In genomic region chr11:1763336-1763795, GRCh38 we compare ENCODE assay signal across 8 cellular contexts. TPM values are rescaled to one million over a fixed set of nuclear protein-coding genes. Genes with fewer than 3 reads are reported as not detected.
DNase-seq lines count a peak whose midpoint lies in the region; ATAC-seq and TF ChIP-seq lines count a peak whose summit lies in the region.

No MANE protein-coding gene starts in this region.

- H3K4me1 Mint-ChIP-seq in effector memory CD8-positive, alpha-beta T cell (ENCODE audit: low read depth in 2 of 2), result peaks cover 23 to 37% of the 10 kb centered on the region in 2 donors
- H3K4me1 Mint-ChIP-seq in neural progenitor cell, result peaks cover 7% of the 10 kb centered on the region

- peaks cover 19% of the 10 kb centered on the region for H3K36me3 Mint-ChIP-seq in effector memory CD8-positive, alpha-beta T cell (ENCODE audit: insufficient read depth)
- no peaks in the 10 kb centered on the region for H3K36me3 Mint-ChIP-seq in neural progenitor cell

- POLR2A ChIA-PET in AG04449 (lab: Yijun Ruan, JAX), result interaction anchor here (0.6 to 1.0 kb wide), 3 partner anchors 14 to 69 kb away, joined by 3 read pairs; no protein-coding TSS in a partner anchor

- DNase-seq in AG04449 (ENCODE audit: low read depth, low spot score) (no peak), MM.1S (peak; percentile 8), neural progenitor cell (ENCODE audit: low spot score) (no peak), H4 (ENCODE audit: low spot score) (no peak), nucleus accumbens (lab: John Stamatoyannopoulos, UW) (no peak)
- peak in 2 of 3 experiments; percentile 10 to 25 for DNase-seq in effector memory CD8-positive, alpha-beta T cell

- H3K79me2 ChIP-seq in MM.1S (ENCODE audit: low read length) (peaks cover 18% of the 10 kb centered on the region), neural progenitor cell (ENCODE audit: low read depth) (peaks cover 13% of the 10 kb centered on the region)

- H3F3A ChIP-seq in MM.1S (ENCODE audit: insufficient read depth, low read length) (no peaks in the 10 kb centered on the region), neural progenitor cell (ENCODE audit: low read depth) (no peaks in the 10 kb centered on the region)

- 0 out of 2 replicates have a peak, but pooled peaks cover 5% of the 10 kb centered on the region for H3K4me1 ChIP-seq in MM.1S (ENCODE audit: low read length)
- no peaks in the 10 kb centered on the region for H3K4me1 ChIP-seq in neural progenitor cell

- CTCF ChIA-PET in AG04449 (lab: Yijun Ruan, JAX), result interaction anchor here (1.8 kb wide), 1 partner anchor 69 kb away, joined by 8 read pairs; no protein-coding TSS in a partner anchor

- H3K27ac Mint-ChIP-seq in effector memory CD8-positive, alpha-beta T cell, result peak overlapping the region in 1 of 2 donors; percentile 78
- H3K27ac Mint-ChIP-seq in neural progenitor cell, result no peak overlapping the region

- peak overlapping the region; percentile 77 to 87 for H3K4me3 Mint-ChIP-seq in effector memory CD8-positive, alpha-beta T cell
- peak overlapping the region; percentile 82 for H3K4me3 Mint-ChIP-seq in neural progenitor cell

- H3K4me2 ChIP-seq in MM.1S (ENCODE audit: low read depth, low read length) (peak overlapping the region; percentile 96), neural progenitor cell (peak overlapping the region; percentile 100)

- no peak overlapping the region; the same call in 1 of the 2 replicates for H3K27ac ChIP-seq in MM.1S (ENCODE audit: low read length)
- no peak overlapping the region for H3K27ac ChIP-seq in neural progenitor cell

- TF ChIP-seq CTCF in AG04449 (IDR thresholded peaks at IDR 0.05; ENCODE audit: insufficient read depth, low read length, missing control alignments) (no peak), MM.1S (IDR thresholded peaks at IDR 0.05; ENCODE audit: low read length) (no peak), neural progenitor cell (IDR thresholded peaks at IDR 0.05) (no peak)

- H4K20me1 ChIP-seq in MM.1S (ENCODE audit: insufficient read depth, low read length) (no peaks in the 10 kb centered on the region), neural progenitor cell (ENCODE audit: low read depth) (no peaks in the 10 kb centered on the region)

- peak overlapping the region; percentile 89 for H3K9ac ChIP-seq in MM.1S (ENCODE audit: low read length)
- H3K9ac ChIP-seq in neural progenitor cell, result peak overlapping the region; percentile 89

- no peaks in the 10 kb centered on the region for H3K9me3 Mint-ChIP-seq in effector memory CD8-positive, alpha-beta T cell
- no peaks in the 10 kb centered on the region for H3K9me3 Mint-ChIP-seq in neural progenitor cell

- H2AFZ ChIP-seq in MM.1S (ENCODE audit: low read length) (peak overlapping the region; percentile 89), neural progenitor cell (replicated peaks) (peak overlapping the region; percentile 69)

- peaks cover 28% of the 10 kb centered on the region for H3K27me3 ChIP-seq in MM.1S (replicated peaks; ENCODE audit: insufficient read depth, low read length)
- no peaks in the 10 kb centered on the region for H3K27me3 ChIP-seq in neural progenitor cell

- peak overlapping the region; percentile 84 for H3K4me3 ChIP-seq in AG04449 (ENCODE audit: low read depth, low read length)
- H3K4me3 ChIP-seq in MM.1S (ENCODE audit: low read length), result peak overlapping the region; percentile 91
- peak overlapping the region; percentile 99 for H3K4me3 ChIP-seq in neural progenitor cell

- no peaks in the 10 kb centered on the region for H3K27me3 Mint-ChIP-seq in effector memory CD8-positive, alpha-beta T cell
- peaks cover 2% of the 10 kb centered on the region for H3K27me3 Mint-ChIP-seq in neural progenitor cell (ENCODE audit: insufficient read depth, low read depth)

- no peaks in the 10 kb centered on the region for H3K9me2 ChIP-seq in MM.1S (replicated peaks; ENCODE audit: insufficient read depth, low read length)

- H3K9me3 ChIP-seq in MM.1S (replicated peaks; ENCODE audit: insufficient read depth, low read length) (no peaks in the 10 kb centered on the region), neural progenitor cell (ENCODE audit: low read depth) (no peaks in the 10 kb centered on the region)

- no peaks in the 10 kb centered on the region for H3K36me3 ChIP-seq in MM.1S (replicated peaks; ENCODE audit: insufficient read depth, low read length)
- H3K36me3 ChIP-seq in neural progenitor cell, result no peaks in the 10 kb centered on the region

- ATAC-seq in GM19438 (IDR thresholded peaks at IDR 0.05; ENCODE audit: low read depth, unreplicated experiment) (peak; percentile 12), GM21381 (IDR thresholded peaks at IDR 0.05; ENCODE audit: unreplicated experiment) (no peak)
- ATAC-seq in effector memory CD8-positive, alpha-beta T cell (replicated peaks), result peak; percentile 52

RNA-seq across cellular contexts. Expression of gene CTSD, which starts 0.4 kb away (rescaled TPM):
- total RNA-seq in neural progenitor cell (ENCODE audit: low replicate concordance), result 38.2 and 94.6 TPM in 2 replicates
- total RNA-seq in H4 (2014; rRNA removed; shearing (Covaris generic)), result 516 and 559 TPM in 2 replicates

RNA-seq across cellular contexts. Expression of gene IFITM10, which starts 13.0 kb away (rescaled TPM):
- 0.34 TPM in 1 of 2 replicates, not detected in the other for total RNA-seq in neural progenitor cell (ENCODE audit: low replicate concordance)
- total RNA-seq in H4 (2014; rRNA removed; shearing (Covaris generic)), result 1.4 and 2.0 TPM in 2 replicates

Comparison
In these comparisons a context has a peak if more than half of its experiments do, and no peak if none do; other contexts are left out.
1. DNase-seq: peak in MM.1S (single experiment) and effector memory CD8-positive, alpha-beta T cell (2 of 3); none in AG04449 (single experiment), neural progenitor cell (single experiment), H4 (single experiment) and nucleus accumbens (0 of 56).
2. Peak in every context shown above with its lines, with median percentiles within 50 percentile points of each other: H3K4me3 ChIP-seq.